ENCODE assay signal across 19 cellular contexts in genomic region chr17:79246226-79246794, GRCh38.
"Had no signal": no experiment of that assay in that cellular context is flagged by ENCODE, and none has a peak within 500 bp of the region (broad histone marks: within the 10 kb centered on the region; RNA-seq: fewer than 3 reads in every experiment).

No MANE protein-coding gene starts in this region.

- H3K27ac ChIP-seq: left lung, upper lobe of left lung had no signal

- H3K36me3 ChIP-seq: left lung, upper lobe of left lung had no signal

- DNase-seq: activated CD4-positive, alpha-beta T cell treated with anti-CD3 and anti-CD28 coated beads, Interleukin-2, amount 50 U/mL, for 48 hours; activated CD8-positive, alpha-beta memory T cell treated with anti-CD3 and anti-CD28 coated beads, Interleukin-2, amount 50 U/mL, for 48 hours; activated naive CD4-positive, alpha-beta T cell treated with anti-CD3 and anti-CD28 coated beads for 36 hours; activated naive CD8-positive, alpha-beta T cell treated with anti-CD3 and anti-CD28 coated beads, Interleukin-2, amount 10 ng/mL, durations not matched to agents 7 days and 5 days; activated T-cell treated with anti-CD3 and anti-CD28 coated beads, Interleukin-2, amount 50 U/mL, for 4 hours; amniotic stem cell; dermis blood vessel endothelial cell; effector CD8-positive, alpha-beta T cell; erythroblast; foreskin fibroblast; immature natural killer cell; left lung; naive thymus-derived CD4-positive, alpha-beta T cell; retina; stimulated activated CD4-positive, alpha-beta T cell treated with anti-CD3 and anti-CD28 coated beads, Interleukin-4, amount 100 ng/mL, for 24 hours; stimulated activated naive CD4-positive, alpha-beta T cell treated with Interleukin-2 at 50 U/mL for 16 hours; T-helper 1 cell; T-helper 9 cell; upper lobe of left lung had no signal

- H3K4me1 ChIP-seq: left lung, upper lobe of left lung had no signal

- H3K27me3 ChIP-seq: upper lobe of left lung had no signal

- H3K4me3 ChIP-seq: left lung, upper lobe of left lung had no signal

- H3K9me3 ChIP-seq: left lung, upper lobe of left lung had no signal
